In genomic region chr5:133025804-133026663, GRCh38 we compare ENCODE assay signal across 8 cellular contexts.
DNase-seq lines count a peak whose midpoint lies in the region; ATAC-seq and TF ChIP-seq lines count a peak whose summit lies in the region.

ZCCHC10 (minus strand) TSS chr5:133026549; CDS start chr5:133026537, 12 bp downstream.

- DNase-seq in AG09319 (ENCODE audit: extremely low read depth, low read depth) (peak; percentile 75), NCI-H446 treated with DMSO at 0.1 percent for 48 hours (lab: John Stamatoyannopoulos, UW) (peak; percentile 85), islet precursor cell (peak; percentile 98)
- peak; percentile 78 to 80 for DNase-seq in central memory CD8-positive, alpha-beta T cell (ENCODE audit: low spot score in 2 of 2)
- DNase-seq in stimulated activated CD4-positive, alpha-beta T cell treated with anti-CD3 and anti-CD28 coated beads, Interleukin-12 subunit alpha, Interleukin-12 subunit beta, amount 100 ng/mL, for 4 hours, result peak; percentile 89

- H3K9me3 Mint-ChIP-seq in central memory CD8-positive, alpha-beta T cell, result no peaks in the 10 kb centered on the region

- H3K4me1 Mint-ChIP-seq in central memory CD8-positive, alpha-beta T cell, result peaks cover 23% of the 10 kb centered on the region

- no peaks in the 10 kb centered on the region for H3K27me3 Mint-ChIP-seq in central memory CD8-positive, alpha-beta T cell

- TF ChIP-seq CTCF in AG09319 (IDR thresholded peaks at IDR 0.05; ENCODE audit: low read depth, low read length), result no peak

- peak within 1 kb of the TSS; percentile 94 for H3K27ac Mint-ChIP-seq in central memory CD8-positive, alpha-beta T cell (ENCODE audit: low read depth)

- H3K4me3 Mint-ChIP-seq in central memory CD8-positive, alpha-beta T cell, result peak within 1 kb of the TSS; percentile 93

- ATAC-seq in GM19043 (IDR thresholded peaks at IDR 0.05; ENCODE audit: low read depth, unreplicated experiment) (peak; percentile 97), HG03354 (IDR thresholded peaks at IDR 0.05; ENCODE audit: poor library complexity, severe bottlenecking, unreplicated experiment) (peak; percentile 97)
- ATAC-seq in activated CD4-positive, CD25-positive, alpha-beta regulatory T cell treated with anti-CD3 and anti-CD28 coated beads, Interleukin-2, amount 50 U/mL, for 24 hours, result peak; percentile 99
- peak; percentile 97 for ATAC-seq in central memory CD8-positive, alpha-beta T cell (replicated peaks; ENCODE audit: extremely low read depth, poor library complexity, severe bottlenecking)

- H3K36me3 Mint-ChIP-seq in central memory CD8-positive, alpha-beta T cell (ENCODE audit: insufficient read depth), result peaks cover 18% of the 10 kb centered on the region

Comparison
In these comparisons a context has a peak if more than half of its experiments do, and no peak if none do; other contexts are left out.
1. Peak in every context shown above with its lines: DNase-seq and ATAC-seq.